ENCODE assay signal across 10 cellular contexts in genomic region chr1:232880354-232880753, GRCh38.
DNase-seq lines count a peak whose midpoint lies in the region; ATAC-seq and TF ChIP-seq lines count a peak whose summit lies in the region.
"Had no signal": no experiment of that assay in that cellular context is flagged by ENCODE, and none has a peak within 500 bp of the region (broad histone marks: within the 10 kb centered on the region; RNA-seq: fewer than 3 reads in every experiment).

No MANE protein-coding gene starts in this region.

- no peak overlapping the region for H3K23ac ChIP-seq in neuronal stem cell (ENCODE audit: low read depth, low read length, poor library complexity)

- ATAC-seq in GM19455 (IDR thresholded peaks at IDR 0.05; ENCODE audit: unreplicated experiment) (no peak), natural killer cell (no peak)

- no peak overlapping the region for H4K91ac ChIP-seq in neuronal stem cell (ENCODE audit: low read depth, low read length, poor library complexity)

- no peak overlapping the region for H3K27ac ChIP-seq in neuronal stem cell (replicated peaks; ENCODE audit: low read length)

- WGBS in neuronal stem cell (ENCODE audit: extremely low coverage in 2 of 2, insufficient read length in 2 of 2, insufficient replicate concordance in 1 of 2), 2 donors = no CpG with 5 or more reads among the region's 3 CpGs

- H3K27me3 Mint-ChIP-seq in nephron (ENCODE audit: low read depth) (peaks cover 3% of the 10 kb centered on the region), natural killer cell (ENCODE audit: low read depth in 2 of 2) (peaks cover 0 to 2% of the 10 kb centered on the region in 2 donors)
- H3K27me3 Mint-ChIP-seq: B cell had no signal

- DNase-seq in NCI-H1436 (lab: John Stamatoyannopoulos, UW) (peak; percentile 39), NCI-H1436 treated with DMSO at 0.1 percent for 48 hours (lab: John Stamatoyannopoulos, UW) (no peak), MV-4-11 (lab: John Stamatoyannopoulos, UW) (peak; percentile 41), cerebellar cortex (ENCODE audit: low spot score) (peak; percentile 18), natural killer cell (no peak), neuronal stem cell (ENCODE audit: low spot score) (no peak)

- no peak overlapping the region for H2BK5ac ChIP-seq in neuronal stem cell (ENCODE audit: low read length)

- H3K36me3 Mint-ChIP-seq in nephron (ENCODE audit: low read depth) = no peaks in the 10 kb centered on the region
- H3K36me3 Mint-ChIP-seq in natural killer cell = no peaks in the 10 kb centered on the region

- H3K4me3 ChIP-seq in neuronal stem cell (ENCODE audit: low read length in 2 of 2) = no peak overlapping the region

- H3K36me3 ChIP-seq in neuronal stem cell (replicated peaks in 1 of 2; ENCODE audit: control insufficient read depth in 2 of 2, insufficient read depth in 2 of 2, low read length in 2 of 2) = no peaks in the 10 kb centered on the region

- no peak overlapping the region for H3K14ac ChIP-seq in neuronal stem cell (ENCODE audit: low read length)

- H2AK5ac ChIP-seq in neuronal stem cell (ENCODE audit: low read depth, low read length) = no peak overlapping the region

- no peak overlapping the region for H3K9ac ChIP-seq in neuronal stem cell (ENCODE audit: low read depth, low read length, poor library complexity)

- H3K27ac Mint-ChIP-seq in nephron (no peak overlapping the region), natural killer cell (no peak overlapping the region)
- H3K27ac Mint-ChIP-seq: B cell; T-helper 1 cell treated with Interleukin-12 subunit alpha and Interleukin-12 subunit beta and Interleukin-4 antibody, amounts not matched to agents 30 μg/mL and 1 μg/mL, for 36 hours had no signal

- H3K9me3 ChIP-seq in neuronal stem cell (replicated peaks in 1 of 2; ENCODE audit: control insufficient read depth in 2 of 2, insufficient read depth in 1 of 2, low read depth in 1 of 2, low read length in 2 of 2) = peaks cover 0 to 2% of the 10 kb centered on the region in 2 donors

- H3K4me1 ChIP-seq in neuronal stem cell (ENCODE audit: control insufficient read depth in 2 of 2, insufficient read depth in 1 of 2, low read depth in 1 of 2, low read length in 2 of 2) = no peaks in the 10 kb centered on the region

- no peak overlapping the region for H2BK120ac ChIP-seq in neuronal stem cell (ENCODE audit: low read depth, low read length)

- H2AFZ ChIP-seq in neuronal stem cell (ENCODE audit: low read length) = no peak overlapping the region

- H3K4me1 Mint-ChIP-seq in nephron (peaks cover 7% of the 10 kb centered on the region), natural killer cell (no peaks in the 10 kb centered on the region)
- H3K4me1 Mint-ChIP-seq: B cell had no signal

- H3K9me3 Mint-ChIP-seq in nephron (no peaks in the 10 kb centered on the region), natural killer cell (no peaks in the 10 kb centered on the region)
- H3K9me3 Mint-ChIP-seq: T-helper 1 cell treated with Interleukin-12 subunit alpha and Interleukin-12 subunit beta and Interleukin-4 antibody, amounts not matched to agents 30 μg/mL and 1 μg/mL, for 36 hours had no signal

- TF ChIP-seq CTCF in nephron (IDR thresholded peaks at IDR 0.05; ENCODE audit: unreplicated experiment in 3 of 3) (peak; percentile 34 to 57 (median 52)), natural killer cell (IDR thresholded peaks at IDR 0.05) (no peak)

- no peak overlapping the region for H2BK12ac ChIP-seq in neuronal stem cell (ENCODE audit: low read length)

- H3K4me3 Mint-ChIP-seq in nephron (no peak overlapping the region), natural killer cell (no peak overlapping the region)
- H3K4me3 Mint-ChIP-seq: B cell; T-helper 1 cell treated with Interleukin-12 subunit alpha and Interleukin-12 subunit beta and Interleukin-4 antibody, amounts not matched to agents 30 μg/mL and 1 μg/mL, for 36 hours had no signal

- H3K27me3 ChIP-seq in neuronal stem cell (ENCODE audit: control insufficient read depth in 3 of 3, insufficient read depth in 3 of 3, low read depth in 1 of 3, low read length in 3 of 3) = no peaks in the 10 kb centered on the region

- H3K4ac ChIP-seq in neuronal stem cell (ENCODE audit: low read length) = no peak overlapping the region

- no peak overlapping the region for H4K8ac ChIP-seq in neuronal stem cell (ENCODE audit: low read depth, low read length)

- H3K4me2 ChIP-seq in neuronal stem cell (ENCODE audit: insufficient read depth, low read length, poor library complexity, severe bottlenecking) = no peak overlapping the region

- H2BK15ac ChIP-seq in neuronal stem cell (ENCODE audit: low read length) = no peak overlapping the region

- no peak overlapping the region for H3K18ac ChIP-seq in neuronal stem cell (ENCODE audit: low read length)

- intact Hi-C loops in natural killer cell (cut with micrococcal nuclease) = no loop called here

- H3K79me1 ChIP-seq in neuronal stem cell (ENCODE audit: low read depth, low read length) = no peaks in the 10 kb centered on the region

Comparison
In these comparisons a context has a peak if more than half of its experiments do, and no peak if none do; other contexts are left out.
1. DNase-seq: peak in NCI-H1436 (single experiment), MV-4-11 (single experiment) and cerebellar cortex (single experiment); none in NCI-H1436 treated with DMSO at 0.1 percent for 48 hours (single experiment), natural killer cell (single experiment) and neuronal stem cell (single experiment).